ENCODE assay signal across 15 cellular contexts in the genomic region with DNA sequence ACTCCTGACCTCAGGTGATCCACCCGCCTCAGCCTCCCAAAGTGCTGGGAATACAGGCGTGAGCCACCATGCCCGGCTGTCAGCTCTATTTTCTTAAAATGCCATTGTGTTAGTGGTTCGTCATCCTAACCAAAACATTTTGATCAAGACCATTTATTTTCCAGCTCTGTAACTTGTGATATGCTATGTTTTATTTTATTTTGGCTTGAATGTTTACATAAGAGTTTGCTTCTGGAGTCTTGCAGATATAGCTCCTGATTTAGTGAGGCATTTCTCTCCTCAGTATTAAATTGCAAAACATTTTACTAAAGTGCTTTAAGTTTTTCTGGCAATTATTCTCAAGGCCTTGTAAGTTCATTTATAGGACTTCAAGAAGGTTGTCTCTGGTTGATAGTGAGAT. TPM values are rescaled to one million over a fixed set of nuclear protein-coding genes. Genes with fewer than 3 reads are reported as not detected.
DNase-seq lines count a peak whose midpoint lies in the region; ATAC-seq, FAIRE-seq and TF ChIP-seq lines count a peak whose summit lies in the region.
"Had no signal": no experiment of that assay in that cellular context is flagged by ENCODE, and none has a peak within 500 bp of the region (broad histone marks: within the 10 kb centered on the region; RNA-seq: fewer than 3 reads in every experiment).

No MANE protein-coding gene starts in this region.

- TF ChIP-seq RAD21 in HepG2 (CRISPR knock-in tag; IDR thresholded peaks at IDR 0.05), result no peak

- ATAC-seq in HepG2 (no peak), right lobe of liver (no peak), activated B cell treated with CpG ODN at 0.5 μM for 24 hours (ENCODE audit: low read depth) (no peak)
- ATAC-seq in activated CD4-positive, CD25-positive, alpha-beta regulatory T cell treated with anti-CD3 and anti-CD28 coated beads, Interleukin-2, amount 50 U/mL, for 24 hours, result no peak
- ATAC-seq: mucosa of descending colon, Panc1 had no signal

- POLR2A ChIA-PET in HepG2 (lab: Yijun Ruan, JAX) (interaction anchor here (5.7 kb wide), 1 partner anchor 74 kb away, joined by 33 read pairs; no protein-coding TSS in a partner anchor), activated B cell treated with CpG ODN at 0.5 μM for 24 hours (lab: Charles Lee) (interaction anchor here (0.5 to 10.4 kb wide), 5 partner anchors 28 to 174 kb away, joined by 3 to 245 read pairs (median 5); a partner anchor contains a TSS)

- no peak for TF ChIP-seq CTCF in HepG2 (CRISPR knock-in tag; IDR thresholded peaks at IDR 0.05)
- TF ChIP-seq CTCF in right lobe of liver (IDR thresholded peaks at IDR 0.05), result no peak
- no peak for TF ChIP-seq CTCF in activated B cell treated with CpG ODN at 0.5 μM for 24 hours (IDR thresholded peaks at IDR 0.05)
- no peak for TF ChIP-seq CTCF in keratinocyte (optimal IDR thresholded peaks at IDR 0.05 in 1 of 3, IDR thresholded peaks at IDR 0.05 in 1 of 3, conservative IDR thresholded peaks at IDR 0.05 in 1 of 3; ENCODE audit: extremely low read depth in 1 of 3, insufficient read depth in 2 of 3, low read length in 3 of 3)
- TF ChIP-seq CTCF in brain microvascular endothelial cell (IDR thresholded peaks at IDR 0.05; ENCODE audit: low read depth, low read length, missing control alignments), result no peak

- H3K4me1 Mint-ChIP-seq in activated B cell treated with CpG ODN at 0.5 μM for 24 hours, result peaks cover 70% of the 10 kb centered on the region

- no peaks in the 10 kb centered on the region for H3K27me3 ChIP-seq in HepG2 (ENCODE audit: control insufficient read depth in 1 of 2, insufficient read depth in 2 of 2, low read length in 2 of 2)
- no peaks in the 10 kb centered on the region for H3K27me3 ChIP-seq in right lobe of liver
- no peaks in the 10 kb centered on the region for H3K27me3 ChIP-seq in keratinocyte (ENCODE audit: control insufficient read depth, extremely low read depth, insufficient read depth, low read length)
- H3K27me3 ChIP-seq in Karpas-422 (ENCODE audit: low read length), result no peaks in the 10 kb centered on the region
- H3K27me3 ChIP-seq in brain microvascular endothelial cell (replicated peaks), result no peaks in the 10 kb centered on the region
- H3K27me3 ChIP-seq: cardiac muscle cell had no signal

- DNase-seq in HepG2 (ENCODE audit: low spot score) (no peak), right lobe of liver (no peak), activated B cell treated with CpG ODN at 0.5 μM for 24 hours (no peak), keratinocyte (ENCODE audit: low read depth, low spot score) (no peak), Karpas-422 (no peak), UCSD-AML1 (lab: John Stamatoyannopoulos, UW; ENCODE audit: unreplicated experiment) (no peak), brain microvascular endothelial cell (no peak)
- DNase-seq: HCEC 1CT; mucosa of descending colon; NCI-H1048; NCI-H446 treated with DMSO at 0.1 percent for 48 hours; stimulated activated CD4-positive, alpha-beta T cell treated with anti-CD3 and anti-CD28 coated beads, Interleukin-4, amount 100 ng/mL, for 24 hours had no signal

- H3K27ac Mint-ChIP-seq in activated B cell treated with CpG ODN at 0.5 μM for 24 hours, result no peak overlapping the region

- CTCF ChIA-PET in HepG2 (lab: Yijun Ruan, JAX; ENCODE audit: low intra/inter-chr PET ratio, low total read pairs), result no interaction called here
- CTCF ChIA-PET in activated B cell treated with CpG ODN at 0.5 μM for 24 hours (lab: Charles Lee), result interaction anchor here (1.1 to 3.3 kb wide), 2 partner anchors 75 to 174 kb away, joined by 3 to 11 read pairs; no protein-coding TSS in a partner anchor

- H3K9ac ChIP-seq in HepG2 (ENCODE audit: insufficient read depth, low read depth, low read length) (no peak overlapping the region), keratinocyte (ENCODE audit: control insufficient read depth, extremely low read depth, insufficient read depth, low read length) (no peak overlapping the region), Karpas-422 (ENCODE audit: low read length) (no peak overlapping the region)

- dilution Hi-C loops in keratinocyte (cut with MboI; ENCODE audit: extremely low pct_ligation_motif_present, low sequenced_read_pairs), result no loop called here

- H3K36me3 Mint-ChIP-seq in activated B cell treated with CpG ODN at 0.5 μM for 24 hours (ENCODE audit: low read depth), result peaks cover 45% of the 10 kb centered on the region

- H3K4me1 ChIP-seq in HepG2 (ENCODE audit: insufficient read depth, low read length) (peaks cover 62% of the 10 kb centered on the region), right lobe of liver (peaks cover 0 to 61% (median 21%) of the 10 kb centered on the region in 4 donors), keratinocyte (ENCODE audit: control insufficient read depth, extremely low read depth, insufficient read depth, low read length) (peaks cover 14% of the 10 kb centered on the region), Karpas-422 (ENCODE audit: low read length) (peaks cover 33% of the 10 kb centered on the region)

- no peak overlapping the region for H2AFZ ChIP-seq in HepG2 (ENCODE audit: low read length)
- no peak overlapping the region for H2AFZ ChIP-seq in keratinocyte (ENCODE audit: control insufficient read depth, low read length)
- H2AFZ ChIP-seq in Karpas-422 (ENCODE audit: low read length), result no peak overlapping the region

- H3K27me3 Mint-ChIP-seq in activated B cell treated with CpG ODN at 0.5 μM for 24 hours, result no peaks in the 10 kb centered on the region

- in situ Hi-C loops in HepG2 (cut with HindIII; ENCODE audit: extremely low pct_ligation_motif_present, low pct_unique_long_range_greater_than_20kb) (no loop called here), brain microvascular endothelial cell (cut with HindIII; ENCODE audit: low pct_ligation_motif_present, low sequenced_read_pairs) (no loop called here)

- intact Hi-C loops in HepG2 (cut with micrococcal nuclease; ENCODE audit: unreplicated experiment), result no loop called here
- intact Hi-C loops in right lobe of liver (cut with DNase I), result no loop called here
- intact Hi-C loops in activated B cell treated with CpG ODN at 0.5 μM for 24 hours (cut with micrococcal nuclease), result loop anchor here (5.0 to 10.0 kb wide), 2 partner anchors 40 to 348 kb away; a partner anchor contains a TSS

- no peaks in the 10 kb centered on the region for H3K9me2 ChIP-seq in Karpas-422 (replicated peaks; ENCODE audit: insufficient read depth, low read length)

- H3K27ac ChIP-seq in HepG2 (ENCODE audit: extremely low read length, insufficient read depth, low read length), result no peak overlapping the region
- H3K27ac ChIP-seq in right lobe of liver, result no peak overlapping the region
- H3K27ac ChIP-seq in keratinocyte (ENCODE audit: control insufficient read depth, insufficient read depth, low read length), result no peak overlapping the region
- H3K27ac ChIP-seq in Karpas-422 (ENCODE audit: low read length), result no peak overlapping the region
- H3K27ac ChIP-seq in brain microvascular endothelial cell, result no peak overlapping the region
- H3K27ac ChIP-seq: cardiac muscle cell had no signal

- WGBS in HepG2 (ENCODE audit: low lambda C conversion rate), result 85% methylated on average over 4 of the region's 4 CpGs
- 76% methylated on average over 4 of the region's 4 CpGs for WGBS in right lobe of liver (ENCODE audit: insufficient coverage, low coverage, low lambda C conversion rate, missing lambda C conversion rate)

- TF ChIP-seq EP300 in HepG2 (IDR thresholded peaks at IDR 0.05; ENCODE audit: low read depth in 2 of 2, low read length in 2 of 2), result no peak
- no peak for TF ChIP-seq EP300 in HepG2 (CRISPR knock-in tag; IDR thresholded peaks at IDR 0.05; ENCODE audit: borderline replicate concordance)

- H3K4me2 ChIP-seq in HepG2 (ENCODE audit: low read depth, low read length) (peak overlapping the region; percentile 80), keratinocyte (ENCODE audit: control insufficient read depth, extremely low read depth, insufficient read depth, low read depth, low read length) (peak overlapping the region; percentile 89), Karpas-422 (ENCODE audit: low read depth, low read length, poor library complexity, severe bottlenecking) (no peak overlapping the region)

- peaks cover 96% of the 10 kb centered on the region for H3K79me2 ChIP-seq in HepG2 (ENCODE audit: insufficient read depth, low read length)
- peaks cover 98% of the 10 kb centered on the region for H3K79me2 ChIP-seq in keratinocyte (ENCODE audit: control insufficient read depth, insufficient read depth, low read length)
- peaks cover 96% of the 10 kb centered on the region for H3K79me2 ChIP-seq in Karpas-422 (ENCODE audit: low read length)

- H3K9me1 ChIP-seq in keratinocyte (ENCODE audit: control insufficient read depth, extremely low read depth, insufficient read depth, low read length), result no peaks in the 10 kb centered on the region

- no peak for TF ChIP-seq POLR2A in HepG2 (IDR thresholded peaks at IDR 0.05; ENCODE audit: insufficient read depth in 1 of 2, low read depth in 2 of 2, low read length in 2 of 2)
- TF ChIP-seq POLR2A in right lobe of liver (IDR thresholded peaks at IDR 0.05), result no peak

- FAIRE-seq in HepG2 (lab: Jason Lieb, UNC) (no peak), keratinocyte (lab: Jason Lieb, UNC) (no peak)

- H3K9me3 ChIP-seq in HepG2 (ENCODE audit: low read length), result no peaks in the 10 kb centered on the region
- no peaks in the 10 kb centered on the region for H3K9me3 ChIP-seq in right lobe of liver
- H3K9me3 ChIP-seq in keratinocyte (ENCODE audit: control insufficient read depth, low read depth, low read length), result no peaks in the 10 kb centered on the region
- no peaks in the 10 kb centered on the region for H3K9me3 ChIP-seq in Karpas-422 (ENCODE audit: low read length)
- H3K9me3 ChIP-seq: mucosa of descending colon had no signal

- peaks cover 86% of the 10 kb centered on the region for H4K20me1 ChIP-seq in HepG2 (ENCODE audit: insufficient read depth, low read length)
- peaks cover 20% of the 10 kb centered on the region for H4K20me1 ChIP-seq in keratinocyte (ENCODE audit: control insufficient read depth, extremely low read depth, insufficient read depth, low read length)
- H4K20me1 ChIP-seq in Karpas-422 (ENCODE audit: insufficient read depth, low read depth, low read length), result peaks cover 60% of the 10 kb centered on the region

- peak overlapping the region; percentile 28 for H3K4me3 Mint-ChIP-seq in activated B cell treated with CpG ODN at 0.5 μM for 24 hours

- no peaks in the 10 kb centered on the region for H3K9me3 Mint-ChIP-seq in activated B cell treated with CpG ODN at 0.5 μM for 24 hours

- no TSS peak for BruUV-seq in HepG2 (replicated peaks; lab: Mats Ljungman, UMichigan)

- H3K36me3 ChIP-seq in HepG2 (replicated peaks in 1 of 2; ENCODE audit: control insufficient read depth in 1 of 2, insufficient read depth in 2 of 2, low read length in 2 of 2), result peaks cover 2 to 23% of the 10 kb centered on the region in 2 experiments; a peak in 4 of 5 replicates
- H3K36me3 ChIP-seq in right lobe of liver, result no peaks in the 10 kb centered on the region
- H3K36me3 ChIP-seq in keratinocyte (ENCODE audit: control insufficient read depth in 2 of 2, extremely low read depth in 1 of 2, insufficient read depth in 2 of 2, low read length in 2 of 2), result no peaks in the 10 kb centered on the region
- H3K36me3 ChIP-seq in Karpas-422 (ENCODE audit: insufficient read depth, low read length), result peaks cover 34% of the 10 kb centered on the region
- H3K36me3 ChIP-seq in brain microvascular endothelial cell (replicated peaks), result no peaks in the 10 kb centered on the region

- H3K4me3 ChIP-seq in HepG2 (replicated peaks in 1 of 3; ENCODE audit: insufficient read depth in 1 of 3, low read depth in 2 of 3, low read length in 3 of 3), result no peak overlapping the region
- H3K4me3 ChIP-seq in right lobe of liver, result no peak overlapping the region
- no peak overlapping the region for H3K4me3 ChIP-seq in keratinocyte (ENCODE audit: control insufficient read depth in 2 of 3, extremely low read depth in 1 of 3, insufficient read depth in 2 of 3, low read depth in 1 of 3, low read length in 3 of 3)
- no peak overlapping the region for H3K4me3 ChIP-seq in Karpas-422 (ENCODE audit: low read length)
- no peak overlapping the region for H3K4me3 ChIP-seq in brain microvascular endothelial cell (ENCODE audit: low read depth, low read length)
- H3K4me3 ChIP-seq: mucosa of descending colon had no signal

RNA-seq across cellular contexts. Expression of a gene that starts 4.4 kb away (rescaled TPM):
- total RNA-seq in HepG2 (2016; rRNA removed; fragmentation: Illumina TruSeq; extraction: Trizol) (14.9 and 30.9 TPM in 2 replicates), right lobe of liver (100 to 1,000 TPM in 1 of 6 experiments, 10 to 100 TPM in 5; 23.1 to 121 (median 31.3) TPM), activated B cell treated with CpG ODN at 0.5 μM for 24 hours (131 and 159 TPM in 2 replicates)
- total RNA-seq in HepG2 (2016; cell fraction: cytosol; rRNA removed; fragmentation: Illumina TruSeq; extraction: Trizol; ENCODE audit: low read depth), result 22.1 and 25.3 TPM in 2 replicates
- total RNA-seq in HepG2 (2016; cell fraction: insoluble cytoplasmic fraction; rRNA removed; fragmentation: Illumina TruSeq; extraction: Trizol), result 14.4 and 25.6 TPM in 2 replicates
- total RNA-seq in HepG2 (2016; cell fraction: membrane; rRNA removed; fragmentation: Illumina TruSeq; extraction: Trizol), result 15.9 and 22.0 TPM in 2 replicates
- total RNA-seq in HepG2 (2016; cell fraction: nucleus; rRNA removed; fragmentation: Illumina TruSeq; extraction: Trizol), result 38.0 and 49.0 TPM in 2 replicates
- polyA plus RNA-seq in HepG2 (2011; rRNA removed) (13.6 and 15.3 TPM in 2 replicates), keratinocyte (7.9 to 10.5 TPM (median 9.7 TPM) in 3 replicates)
- polyA plus RNA-seq in HepG2 (2011; cell fraction: cytosol; rRNA removed), result 5.2 and 8.5 TPM in 2 replicates
- 33.5 and 39.2 TPM in 2 replicates for polyA plus RNA-seq in HepG2 (2011; cell fraction: nucleus; rRNA removed)
- polyA plus RNA-seq in HepG2 (2012), result 29.8 and 32.4 TPM in 2 replicates
- polyA plus RNA-seq in HepG2 (2016; cell fraction: cytosol; fragmentation: Illumina TruSeq; extraction: Trizol; ENCODE audit: low read depth), result 0.42 and 0.45 TPM in 2 replicates
- polyA plus RNA-seq in HepG2 (2016; cell fraction: insoluble cytoplasmic fraction; fragmentation: Illumina TruSeq; extraction: Trizol; ENCODE audit: low read depth), result 10.3 and 16.2 TPM in 2 replicates
- 1.1 and 1.3 TPM in 2 replicates for polyA plus RNA-seq in HepG2 (2016; cell fraction: membrane; fragmentation: Illumina TruSeq; extraction: Trizol; ENCODE audit: low read depth)
- 42.6 and 45.3 TPM in 2 replicates for polyA plus RNA-seq in HepG2 (2016; cell fraction: nucleus; fragmentation: Illumina TruSeq; extraction: Trizol; ENCODE audit: insufficient read depth, low read depth)
- polyA minus RNA-seq in HepG2 (2011; rRNA and poly(A)+ RNA removed; ENCODE audit: low replicate concordance), result 49.2 and 106 TPM in 2 replicates
- polyA minus RNA-seq in HepG2 (2011; cell fraction: cytosol; rRNA and poly(A)+ RNA removed), result 35.1 and 35.6 TPM in 2 replicates
- polyA minus RNA-seq in HepG2 (2011; cell fraction: nucleus; rRNA and poly(A)+ RNA removed), result 77.9 and 102 TPM in 2 replicates
- polyA plus RNA-seq in keratinocyte (2011; ENCODE audit: low read depth), result 23.9 TPM
- 14.5 and 20.1 TPM in 2 replicates for polyA plus RNA-seq in keratinocyte (2011; cell fraction: cytosol; rRNA removed)
- polyA plus RNA-seq in keratinocyte (2011; cell fraction: nucleus; rRNA removed), result 79.0 and 85.0 TPM in 2 replicates
- 21.6 and 21.8 TPM in 2 replicates for polyA plus RNA-seq in keratinocyte (2012; ENCODE audit: low replicate concordance)
- 51.2 to 126 TPM (median 62.3 TPM) in 3 replicates for polyA minus RNA-seq in keratinocyte
- polyA minus RNA-seq in keratinocyte (2011; cell fraction: cytosol; rRNA and poly(A)+ RNA removed), result 17.1 TPM
- 70.2 and 131 TPM in 2 replicates for polyA minus RNA-seq in keratinocyte (2011; cell fraction: nucleus; rRNA and poly(A)+ RNA removed)
- 55.6 and 63.8 TPM in 2 replicates for total RNA-seq in Karpas-422 (2014; rRNA removed; shearing (Covaris generic); ENCODE audit: low replicate concordance)
